Comparison of ENCODE assay signal across 9 cellular contexts in genomic region chr2:26846881-26847662, GRCh38. TPM values are rescaled to one million over a fixed set of nuclear protein-coding genes. Genes with fewer than 3 reads are reported as not detected.
DNase-seq lines count a peak whose midpoint lies in the region; ATAC-seq and TF ChIP-seq lines count a peak whose summit lies in the region.
"Had no signal": no experiment of that assay in that cellular context is flagged by ENCODE, and none has a peak within 500 bp of the region (broad histone marks: within the 10 kb centered on the region; RNA-seq: fewer than 3 reads in every experiment).

No MANE protein-coding gene starts in this region.

- peaks cover 69% of the 10 kb centered on the region for H3K27me3 Mint-ChIP-seq in endodermal cell (ENCODE audit: insufficient read depth)

- no peak overlapping the region for H3K27ac Mint-ChIP-seq in endodermal cell

- H3K27me3 ChIP-seq in endodermal cell (ENCODE audit: control insufficient read depth, insufficient read depth, low read length, poor library complexity, severe bottlenecking) (peaks cover 74% of the 10 kb centered on the region), psoas muscle (ENCODE audit: insufficient read depth in 3 of 3, low read length in 2 of 3) (peaks cover 0 to 70% (median 37%) of the 10 kb centered on the region in 3 donors)

- H3K4me3 ChIP-seq in endodermal cell (ENCODE audit: low read length) = peak overlapping the region; percentile 76
- H3K4me3 ChIP-seq in psoas muscle = peak overlapping the region; percentile 59

- no peaks in the 10 kb centered on the region for H3K9me3 Mint-ChIP-seq in endodermal cell

- peaks cover 4% of the 10 kb centered on the region for H3K4me1 ChIP-seq in endodermal cell (ENCODE audit: control insufficient read depth, insufficient read depth, low read length)
- peaks cover 18% of the 10 kb centered on the region for H3K4me1 ChIP-seq in psoas muscle

- intact Hi-C loops in psoas muscle (cut with DNase I) = loop anchor here (1.0 to 10.0 kb wide), 6 partner anchors 75 to 170 kb away; no protein-coding TSS in a partner anchor

- peak overlapping the region; percentile 41 for H3K9ac ChIP-seq in endodermal cell (ENCODE audit: extremely low read depth, low read length, poor library complexity, severe bottlenecking)

- H3K27ac ChIP-seq in endodermal cell (ENCODE audit: low read depth, low read length) (peak overlapping the region; percentile 81), psoas muscle (no peak overlapping the region)
- H3K27ac ChIP-seq: 22Rv1 had no signal

- H3K36me3 Mint-ChIP-seq in endodermal cell (ENCODE audit: low read depth) = no peaks in the 10 kb centered on the region

- TF ChIP-seq CTCF in endodermal cell (conservative IDR thresholded peaks at IDR 0.05) (no peak), psoas muscle (IDR thresholded peaks at IDR 0.05) (no peak)

- H3K36me3 ChIP-seq in endodermal cell (ENCODE audit: control insufficient read depth, insufficient read depth, low read length) (no peaks in the 10 kb centered on the region), psoas muscle (ENCODE audit: insufficient read depth in 1 of 2, low read depth in 1 of 2) (no peaks in the 10 kb centered on the region)

- H3K4me3 Mint-ChIP-seq in endodermal cell = peak overlapping the region; percentile 55

- WGBS in endodermal cell (ENCODE audit: insufficient coverage in 1 of 2, insufficient read length in 1 of 2), 2 experiments = 9 to 15% methylated on average over 22 to 44 of the region's 44 CpGs
- WGBS in psoas muscle, 3 donors = 8 to 11% (median 9%) methylated on average over 38 to 44 of the region's 44 CpGs

- DNase-seq in DMS 273 (lab: John Stamatoyannopoulos, UW; ENCODE audit: unreplicated experiment) = peak; percentile 66
- no peak for DNase-seq in DMS 273 treated with DMSO at 0.1 percent for 48 hours (lab: John Stamatoyannopoulos, UW)
- DNase-seq in NCI-H526 treated with DMSO at 0.1 percent for 48 hours (lab: John Stamatoyannopoulos, UW) = peak; percentile 28
- no peak for DNase-seq in endodermal cell
- no peak for DNase-seq in psoas muscle
- no peak for DNase-seq in amniotic stem cell (lab: John Stamatoyannopoulos, UW)

- ATAC-seq in psoas muscle (peak in 1 of 4 donors; percentile 11), GM18502 (IDR thresholded peaks at IDR 0.05; ENCODE audit: poor library complexity, unreplicated experiment) (no peak), GM21737 (IDR thresholded peaks at IDR 0.05; ENCODE audit: unreplicated experiment) (no peak)

- H3K9me3 ChIP-seq in endodermal cell (ENCODE audit: control insufficient read depth, low read length) (no peaks in the 10 kb centered on the region), psoas muscle (no peaks in the 10 kb centered on the region)

- peaks cover 6% of the 10 kb centered on the region for H3K4me1 Mint-ChIP-seq in endodermal cell

RNA-seq across cellular contexts. Expression of gene DPYSL5, which starts 0.9 kb away (rescaled TPM):
- total RNA-seq in endodermal cell = 1 to 10 TPM; 3.1 to 3.5 TPM
- polyA plus RNA-seq in endodermal cell (2013, experiment 1 of 2) = 115 TPM
- polyA plus RNA-seq in endodermal cell (2013, experiment 2 of 2) = 106 TPM
- under 1 TPM in 2 of 4 donors, not detected in 2; 0.07 to 0.39 TPM for total RNA-seq in psoas muscle
- polyA plus RNA-seq in psoas muscle = under 1 TPM in 2 of 3 donors, not detected in 1; 0.03 to 0.09 TPM

Comparison
In these comparisons a context has a peak if more than half of its experiments do, and no peak if none do; other contexts are left out.
1. DNase-seq: peak in DMS 273 (single experiment) and NCI-H526 treated with DMSO at 0.1 percent for 48 hours (single experiment); none in DMS 273 treated with DMSO at 0.1 percent for 48 hours (single experiment), endodermal cell (single experiment), psoas muscle (0 of 2) and amniotic stem cell (single experiment).